ENCODE assay signal across 16 cellular contexts in the genomic region with DNA sequence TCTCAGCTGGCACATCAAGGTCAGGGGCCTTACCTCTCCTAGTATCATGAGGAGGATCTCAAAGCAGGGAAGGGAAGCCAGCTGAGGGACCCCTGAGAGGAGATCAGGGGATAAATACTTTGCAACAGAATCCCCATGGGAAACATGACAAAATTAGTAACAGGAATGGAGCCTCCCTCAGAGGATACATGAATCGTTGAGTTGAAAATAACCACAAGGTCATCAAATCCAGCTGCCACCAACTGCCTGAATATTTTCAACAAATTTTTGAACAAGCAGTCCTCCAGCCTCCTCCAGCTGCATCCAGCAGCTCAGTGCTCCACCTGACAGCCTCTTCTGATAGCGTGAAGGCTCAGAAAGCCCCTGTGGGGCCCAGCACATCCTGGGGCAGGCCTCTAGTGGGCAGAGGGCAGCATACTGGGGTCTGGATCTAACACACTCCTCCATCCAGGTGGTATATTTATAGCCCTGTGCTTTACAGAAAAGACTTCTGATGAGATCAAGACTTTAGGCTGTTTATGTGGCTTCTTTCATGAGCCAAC.
"Had no signal": no experiment of that assay in that cellular context is flagged by ENCODE, and none has a peak within 500 bp of the region (broad histone marks: within the 10 kb centered on the region; RNA-seq: fewer than 3 reads in every experiment).

No MANE protein-coding gene starts in this region.

- H3K27me3 ChIP-seq: gastrocnemius medialis, heart right ventricle, sigmoid colon had no signal

- H3K9me3 ChIP-seq: gastrocnemius medialis, heart right ventricle, psoas muscle, sigmoid colon had no signal

- H3K4me3 Mint-ChIP-seq: naive thymus-derived CD4-positive, alpha-beta T cell; nephron progenitor cell had no signal

- H3K27ac Mint-ChIP-seq: naive thymus-derived CD4-positive, alpha-beta T cell; nephron progenitor cell had no signal

- H3K36me3 Mint-ChIP-seq: naive thymus-derived CD4-positive, alpha-beta T cell had no signal

- H3K27ac ChIP-seq: coronary artery, gastrocnemius medialis, heart right ventricle, psoas muscle had no signal

- H3K9me3 Mint-ChIP-seq: naive thymus-derived CD4-positive, alpha-beta T cell; nephron progenitor cell had no signal

- H3K4me1 ChIP-seq: gastrocnemius medialis, heart right ventricle, psoas muscle had no signal

- H3K4me3 ChIP-seq: coronary artery, gastrocnemius medialis, heart right ventricle, psoas muscle, sigmoid colon had no signal

- H3K36me3 ChIP-seq: gastrocnemius medialis, heart right ventricle, sigmoid colon had no signal

- H3K4me1 Mint-ChIP-seq: naive thymus-derived CD4-positive, alpha-beta T cell had no signal

- DNase-seq: effector CD4-positive, alpha-beta T cell; gastrocnemius medialis; heart right ventricle; hypothalamus; kidney glomerular epithelial cell; mesendoderm; naive thymus-derived CD4-positive, alpha-beta T cell; nephron progenitor cell; psoas muscle; retina; sigmoid colon; small intestine; stimulated activated CD4-positive, alpha-beta T cell treated with anti-CD3 and anti-CD28 coated beads, Interleukin-12 subunit alpha, Interleukin-12 subunit beta, amount 100 ng/mL, for 4 hours; stimulated activated naive CD4-positive, alpha-beta T cell treated with Interleukin-2 at 50 U/mL for 16 hours; trophoblast cell had no signal
